26 cellular contexts compared by ENCODE assay signal in the genomic region with DNA sequence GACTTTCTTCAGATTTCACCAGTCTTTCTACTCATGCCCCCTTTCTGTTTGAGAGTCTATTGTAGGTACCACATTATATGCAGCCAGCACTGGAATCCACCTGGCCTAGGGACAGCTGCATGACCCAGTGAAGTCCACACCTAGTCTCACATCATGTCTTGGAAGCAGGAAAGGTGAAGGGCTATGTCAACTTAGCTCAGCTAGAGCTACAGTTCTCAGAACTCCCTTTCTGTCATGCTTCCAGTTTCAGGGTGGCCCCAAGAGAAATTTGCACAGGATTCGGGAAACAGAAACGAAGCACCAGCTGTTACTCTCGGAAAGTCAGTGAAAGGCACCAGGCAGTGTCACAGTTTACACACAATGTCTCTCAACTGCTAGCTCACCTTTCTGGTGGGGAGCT.
"Had no signal": no experiment of that assay in that cellular context is flagged by ENCODE, and none has a peak within 500 bp of the region (broad histone marks: within the 10 kb centered on the region; RNA-seq: fewer than 3 reads in every experiment).

No MANE protein-coding gene starts in this region.

- ATAC-seq: foreskin keratinocyte; gastroesophageal sphincter; heart left ventricle; left lobe of liver; natural killer cell; psoas muscle; right lobe of liver; stimulated activated naive B cell treated with anti-CD40 and anti-IgM and Interleukin-4, amounts not matched to agents 10 μg/mL and 1 μg/mL and 100 μg/mL, for 72 hours; stimulated activated naive CD8-positive, alpha-beta T cell treated with anti-CD3 and anti-CD28 coated beads, Interleukin-15, amount 100 ng/mL, for 72 hours had no signal

- H3K4me3 ChIP-seq: esophagus muscularis mucosa, gastroesophageal sphincter, heart left ventricle, hepatocyte, lung, ovary, psoas muscle, right lobe of liver, suprapubic skin, transverse colon, vagina had no signal

- H3K9me3 Mint-ChIP-seq: dendritic cell treated with granulocyte-macrophage colony-stimulating factor and Interleukin-4, amounts not matched to agents 40 ng/mL and 50 ng/mL, for 4 days; endodermal cell; memory B cell; natural killer cell; stimulated activated naive B cell treated with anti-CD40 and anti-IgM and Interleukin-4, amounts not matched to agents 10 μg/mL and 1 μg/mL and 100 μg/mL, for 72 hours; stimulated activated naive CD8-positive, alpha-beta T cell treated with anti-CD3 and anti-CD28 coated beads, Interleukin-15, amount 100 ng/mL, for 72 hours had no signal

- H3K27ac Mint-ChIP-seq: dendritic cell treated with granulocyte-macrophage colony-stimulating factor and Interleukin-4, amounts not matched to agents 40 ng/mL and 50 ng/mL, for 4 days; endodermal cell; memory B cell; natural killer cell; stimulated activated naive B cell treated with anti-CD40 and anti-IgM and Interleukin-4, amounts not matched to agents 10 μg/mL and 1 μg/mL and 100 μg/mL, for 72 hours; stimulated activated naive CD8-positive, alpha-beta T cell treated with anti-CD3 and anti-CD28 coated beads, Interleukin-15, amount 100 ng/mL, for 72 hours had no signal

- H3K4me1 Mint-ChIP-seq: memory B cell; natural killer cell; stimulated activated naive B cell treated with anti-CD40 and anti-IgM and Interleukin-4, amounts not matched to agents 10 μg/mL and 1 μg/mL and 100 μg/mL, for 72 hours; stimulated activated naive CD8-positive, alpha-beta T cell treated with anti-CD3 and anti-CD28 coated beads, Interleukin-15, amount 100 ng/mL, for 72 hours had no signal

- H3K27me3 ChIP-seq: foreskin keratinocyte, ovary, right lobe of liver, vagina had no signal

- H3K4me3 Mint-ChIP-seq: dendritic cell treated with granulocyte-macrophage colony-stimulating factor and Interleukin-4, amounts not matched to agents 40 ng/mL and 50 ng/mL, for 4 days; endodermal cell; memory B cell; natural killer cell; stimulated activated naive B cell treated with anti-CD40 and anti-IgM and Interleukin-4, amounts not matched to agents 10 μg/mL and 1 μg/mL and 100 μg/mL, for 72 hours; stimulated activated naive CD8-positive, alpha-beta T cell treated with anti-CD3 and anti-CD28 coated beads, Interleukin-15, amount 100 ng/mL, for 72 hours had no signal

- H3K36me3 Mint-ChIP-seq: memory B cell; natural killer cell; stimulated activated naive B cell treated with anti-CD40 and anti-IgM and Interleukin-4, amounts not matched to agents 10 μg/mL and 1 μg/mL and 100 μg/mL, for 72 hours had no signal

- DNase-seq: effector CD8-positive, alpha-beta T cell; endodermal cell; foreskin keratinocyte; heart left ventricle; kidney; natural killer cell; occipital lobe; ovary; posterior cingulate gyrus; psoas muscle; right lobe of liver; small intestine; stimulated activated CD4-positive, alpha-beta T cell treated with anti-CD3 and anti-CD28 coated beads, Interleukin-15, amount 100 ng/mL, for 24 hours; stimulated activated CD4-positive, alpha-beta T cell treated with anti-CD3 and anti-CD28 coated beads, Interleukin-2, amount 100 ng/mL, for 48 hours; stimulated activated naive B cell treated with anti-CD40 and anti-IgM and Interleukin-4, amounts not matched to agents 10 μg/mL and 1 μg/mL and 100 μg/mL, for 72 hours; stimulated activated naive CD8-positive, alpha-beta T cell treated with anti-CD3 and anti-CD28 coated beads, Interleukin-15, amount 100 ng/mL, for 72 hours; transverse colon had no signal

- H3K36me3 ChIP-seq: esophagus muscularis mucosa, gastroesophageal sphincter, heart left ventricle, ovary, right lobe of liver, suprapubic skin, transverse colon, vagina had no signal

- FAIRE-seq: kidney, small intestine had no signal
